In the genomic region with DNA sequence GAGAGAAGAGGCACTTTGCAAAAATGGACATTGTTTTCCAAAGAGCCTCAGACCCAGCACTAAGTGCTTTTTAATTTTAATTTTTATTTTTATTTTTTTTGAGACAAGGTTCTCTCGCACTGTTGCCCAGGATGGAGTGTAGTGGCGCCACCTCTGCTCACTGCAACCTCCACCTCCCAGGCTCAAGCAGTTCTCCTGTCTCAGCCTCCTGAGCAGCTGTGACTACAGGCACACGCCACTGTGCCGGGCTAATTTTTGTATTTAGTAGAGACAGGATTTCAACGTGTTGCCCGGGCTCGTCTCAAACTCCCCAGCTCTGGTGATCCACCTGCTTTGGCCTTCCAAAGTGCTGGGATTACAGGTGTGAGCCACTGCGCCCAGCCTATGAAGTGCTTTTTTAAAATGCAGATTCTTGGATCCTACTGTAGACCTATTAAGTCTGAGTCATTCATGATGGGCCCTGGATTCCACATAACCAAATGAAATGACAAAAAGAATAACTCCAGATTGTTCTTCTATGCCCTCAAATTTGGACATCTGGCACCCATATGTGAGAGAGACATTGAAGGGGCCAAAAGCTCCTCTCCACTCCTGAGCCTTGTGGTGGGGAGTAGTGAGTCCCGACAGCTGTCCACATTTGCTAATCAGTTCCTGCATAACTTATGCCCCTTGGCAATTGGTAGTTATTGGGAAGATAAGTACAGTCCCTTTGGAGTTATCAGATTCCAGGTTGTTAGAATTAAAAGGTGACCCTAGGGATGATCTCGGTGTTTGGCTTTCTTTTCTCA, we compare ENCODE assay signal across 12 cellular contexts. TPM values are rescaled to one million over a fixed set of nuclear protein-coding genes. Genes with fewer than 3 reads are reported as not detected.
A peak's percentile ranks its signal among the peaks of the same experiment; 100 is the strongest.
DNase-seq lines count a peak whose midpoint lies in the region; ATAC-seq and TF ChIP-seq lines count a peak whose summit lies in the region.
"Had no signal": no experiment of that assay in that cellular context is flagged by ENCODE, and none has a peak within 500 bp of the region (broad histone marks: within the 10 kb centered on the region; RNA-seq: fewer than 3 reads in every experiment).

No MANE protein-coding gene starts in this region.

- H2BK120ac ChIP-seq in H9 (ENCODE audit: low read depth, low read length, poor library complexity, severe bottlenecking): no peak overlapping the region

- H3K79me2 ChIP-seq in H9 (ENCODE audit: insufficient read depth, low read length): peaks cover 50% of the 10 kb centered on the region; the same call in 1 of the 2 replicates
- H3K79me2 ChIP-seq in SK-N-SH (ENCODE audit: insufficient read depth): peaks cover 84% of the 10 kb centered on the region

- CTCF ChIA-PET in A673 (lab: Charles Lee) (interaction anchor here (2.7 kb wide), 1 partner anchor 11 kb away, joined by 17 read pairs; no protein-coding TSS in a partner anchor), SK-N-SH (lab: Yijun Ruan, JAX) (interaction anchor here (0.9 to 3.8 kb wide), 7 partner anchors 11 to 149 kb away, joined by 3 to 61 read pairs (median 4); no protein-coding TSS in a partner anchor)

- peaks cover 59 to 61% of the 10 kb centered on the region in 2 experiments for H3K4me1 Mint-ChIP-seq in H9
- H3K4me1 Mint-ChIP-seq in activated CD4-positive, alpha-beta T cell treated with anti-CD3 and anti-CD28 coated beads, Interleukin-2, amount 10 ng/mL, durations not matched to agents 24 days and 14 days: peaks cover 33% of the 10 kb centered on the region

- peaks cover 6% of the 10 kb centered on the region for H3K79me1 ChIP-seq in H9 (ENCODE audit: insufficient read depth, low read depth, low read length, poor library complexity, severe bottlenecking)

- H3K36me3 Mint-ChIP-seq in H9 (ENCODE audit: insufficient read depth in 1 of 3, low read depth in 3 of 3): peaks cover 9 to 24% (median 15%) of the 10 kb centered on the region in 3 experiments; a peak in 6 of 7 replicates
- peaks cover 21% of the 10 kb centered on the region for H3K36me3 Mint-ChIP-seq in activated CD4-positive, alpha-beta T cell treated with anti-CD3 and anti-CD28 coated beads, Interleukin-2, amount 10 ng/mL, durations not matched to agents 24 days and 14 days (ENCODE audit: low read depth)

- H3K27me3 ChIP-seq in A673 (replicated peaks; ENCODE audit: insufficient read depth, low read depth, low read length, poor library complexity): no peaks in the 10 kb centered on the region
- H3K27me3 ChIP-seq in H9 (ENCODE audit: insufficient read depth, low read length): no peaks in the 10 kb centered on the region
- H3K27me3 ChIP-seq in SK-N-SH (ENCODE audit: insufficient read depth): no peaks in the 10 kb centered on the region

- H2BK12ac ChIP-seq in H9 (ENCODE audit: insufficient read length, low read depth, low read length): no peak overlapping the region

- peak overlapping the region; percentile 36 for H3K9ac ChIP-seq in H9 (ENCODE audit: extremely low read depth, insufficient read length, low read length)
- no peak overlapping the region for H3K9ac ChIP-seq in SK-N-SH

- no peak overlapping the region for H3K18ac ChIP-seq in H9 (ENCODE audit: insufficient read length, low read depth, low read length)

- no peaks in the 10 kb centered on the region; a peak in 1 of 5 replicates for H3K9me3 Mint-ChIP-seq in H9
- no peaks in the 10 kb centered on the region for H3K9me3 Mint-ChIP-seq in activated CD4-positive, alpha-beta T cell treated with anti-CD3 and anti-CD28 coated beads, Interleukin-2, amount 10 ng/mL, durations not matched to agents 24 days and 14 days
- H3K9me3 Mint-ChIP-seq: activated T-cell treated with anti-CD3 and anti-CD28 coated beads, Interleukin-2, amount 50 U/mL, for 72 hours; naive thymus-derived CD8-positive, alpha-beta T cell had no signal

- H3K9me3 ChIP-seq in A673 (ENCODE audit: low read depth, low read length, poor library complexity, severe bottlenecking): no peaks in the 10 kb centered on the region
- no peaks in the 10 kb centered on the region for H3K9me3 ChIP-seq in H9 (ENCODE audit: control insufficient read depth, low read depth, low read length)
- no peaks in the 10 kb centered on the region for H3K9me3 ChIP-seq in SK-N-SH

- H3K4ac ChIP-seq in H9 (ENCODE audit: low read depth, low read length): no peak overlapping the region

- no TSS peak for BruUV-seq in A673 (replicated peaks; lab: Mats Ljungman, UMichigan)

- no peak overlapping the region for H3K14ac ChIP-seq in H9 (ENCODE audit: insufficient read depth, low read length)

- no peak overlapping the region for H2AK5ac ChIP-seq in H9 (ENCODE audit: insufficient read length, low read length)

- H3F3A ChIP-seq in SK-N-SH (replicated peaks; ENCODE audit: insufficient read depth): peaks cover 12% of the 10 kb centered on the region

- DNase-seq in A673 (ENCODE audit: low spot score) (no peak), H9 (no peak), SK-N-SH (peak; percentile 83), fibroblast of the conjunctiva (ENCODE audit: low read depth) (peak; percentile 47), inferior parietal cortex (ENCODE audit: extremely low spot score) (no peak)
- DNase-seq in activated CD4-positive, alpha-beta T cell treated with anti-CD3 and anti-CD28 coated beads, Interleukin-2, amount 10 ng/mL, durations not matched to agents 24 days and 14 days: no peak
- DNase-seq in activated CD4-positive, alpha-beta T cell treated with anti-CD3 and anti-CD28 coated beads for 48 hours: no peak
- DNase-seq: activated T-cell treated with anti-CD3 and anti-CD28 coated beads, Interleukin-2, amount 50 U/mL, for 72 hours; AML-193; naive thymus-derived CD8-positive, alpha-beta T cell; stimulated activated CD4-positive, alpha-beta T cell treated with anti-CD3 and anti-CD28 coated beads, Interleukin-4, amount 100 ng/mL, for 4 hours had no signal

- H2AFZ ChIP-seq in H9 (ENCODE audit: low read length) (no peak overlapping the region), SK-N-SH (ENCODE audit: low read depth) (no peak overlapping the region)

- peak overlapping the region in 2 of 3 experiments; percentile 20 to 55; a peak in 2 of 7 replicates for H3K27ac Mint-ChIP-seq in H9
- no peak overlapping the region for H3K27ac Mint-ChIP-seq in activated CD4-positive, alpha-beta T cell treated with anti-CD3 and anti-CD28 coated beads, Interleukin-2, amount 10 ng/mL, durations not matched to agents 24 days and 14 days

- no peaks in the 10 kb centered on the region; the same call in 1 of the 2 replicates for H3K27me3 Mint-ChIP-seq in H9 (ENCODE audit: low read depth)
- H3K27me3 Mint-ChIP-seq in activated CD4-positive, alpha-beta T cell treated with anti-CD3 and anti-CD28 coated beads, Interleukin-2, amount 10 ng/mL, durations not matched to agents 24 days and 14 days: no peaks in the 10 kb centered on the region
- H3K27me3 Mint-ChIP-seq: naive thymus-derived CD8-positive, alpha-beta T cell had no signal

- no peak overlapping the region for H2BK20ac ChIP-seq in H9 (ENCODE audit: low read depth, low read length, poor library complexity, severe bottlenecking)

- peak overlapping the region; percentile 8 to 53; a peak in 4 of 5 replicates for H3K4me3 Mint-ChIP-seq in H9
- H3K4me3 Mint-ChIP-seq in activated CD4-positive, alpha-beta T cell treated with anti-CD3 and anti-CD28 coated beads, Interleukin-2, amount 10 ng/mL, durations not matched to agents 24 days and 14 days: no peak overlapping the region

- no peak for ATAC-seq in GM18873 (IDR thresholded peaks at IDR 0.05; ENCODE audit: low FRiP score, unreplicated experiment)
- ATAC-seq: activated T-cell treated with anti-CD3 and anti-CD28 coated beads, Interleukin-2, amount 50 U/mL, for 72 hours; naive thymus-derived CD8-positive, alpha-beta T cell had no signal

- no peaks in the 10 kb centered on the region for H3K36me3 ChIP-seq in A673 (ENCODE audit: insufficient read depth, low read length, poor library complexity, severe bottlenecking)
- no peaks in the 10 kb centered on the region for H3K36me3 ChIP-seq in SK-N-SH (replicated peaks in 1 of 2; ENCODE audit: control insufficient read depth in 1 of 2, insufficient read depth in 2 of 2, low read length in 1 of 2)

- H2BK15ac ChIP-seq in H9 (ENCODE audit: low read depth, low read length): no peak overlapping the region

- POLR2A ChIA-PET in A673 (lab: Charles Lee; ENCODE audit: low non-redundant PET): interaction anchor here (0.6 kb wide), 1 partner anchor 15 kb away, joined by 3 read pairs; no protein-coding TSS in a partner anchor
- POLR2A ChIA-PET in SK-N-SH (lab: Yijun Ruan, JAX): interaction anchor here (0.6 to 1.4 kb wide), 6 partner anchors 10 to 722 kb away, joined by 3 to 4 read pairs (median 3); no protein-coding TSS in a partner anchor

- H4K91ac ChIP-seq in H9 (ENCODE audit: insufficient read length, low read depth, low read length): no peak overlapping the region

- H3T11ph ChIP-seq in H9 (ENCODE audit: low read length): no peak overlapping the region

- peak; percentile 52 to 63; a peak in 2 of 4 replicates for TF ChIP-seq EP300 in SK-N-SH (IDR thresholded peaks at IDR 0.05; ENCODE audit: borderline replicate concordance in 1 of 2, low read depth in 1 of 2, low read length in 1 of 2)

- intact Hi-C loops in A673 (cut with micrococcal nuclease; ENCODE audit: unreplicated experiment): no loop called here
- intact Hi-C loops in activated CD4-positive, alpha-beta T cell treated with anti-CD3 and anti-CD28 coated beads, Interleukin-2, amount 10 ng/mL, durations not matched to agents 24 days and 14 days (cut with micrococcal nuclease): loop anchor here (10.0 kb wide), 3 partner anchors 636 to 1086 kb away; partner anchors contain the start of gene SLC7A11

- H4K5ac ChIP-seq in H9 (ENCODE audit: insufficient read length, low read depth, low read length): no peak overlapping the region

- no CpG with 5 or more reads among the region's 10 CpGs for WGBS in H9 (ENCODE audit: extremely low coverage, insufficient read length, low lambda C conversion rate)
- 18% methylated on average over 9 of the region's 10 CpGs for WGBS in SK-N-SH (ENCODE audit: low lambda C conversion rate)

- peak overlapping the region; percentile 4 for H3K27ac ChIP-seq in A673 (ENCODE audit: low read depth, low read length, poor library complexity, severe bottlenecking)
- no peak overlapping the region for H3K27ac ChIP-seq in H9 (ENCODE audit: insufficient read length, low read depth, low read length)
- peak overlapping the region; percentile 33 to 84; a peak in 3 of 4 replicates for H3K27ac ChIP-seq in SK-N-SH (ENCODE audit: low read depth in 2 of 2, low read length in 1 of 2)

- no peak overlapping the region for H3K23ac ChIP-seq in H9 (ENCODE audit: insufficient read length, low read depth, low read length)

- peak overlapping the region; percentile 47 for H3K4me2 ChIP-seq in H9 (ENCODE audit: insufficient read depth, insufficient read length, low read length)
- H3K4me2 ChIP-seq in SK-N-SH: peak overlapping the region; percentile 60

- H2BK5ac ChIP-seq in H9 (ENCODE audit: insufficient read length, low read length): no peak overlapping the region

- no peak overlapping the region for H3K56ac ChIP-seq in H9 (ENCODE audit: insufficient read length, low read depth, low read length)

- no peak overlapping the region for H4K8ac ChIP-seq in H9 (replicated peaks; ENCODE audit: insufficient read length, low read depth, low read length)

- TF ChIP-seq RAD21 in SK-N-SH (IDR thresholded peaks at IDR 0.05; ENCODE audit: low read length): no peak

- peaks cover 4% of the 10 kb centered on the region for H3K23me2 ChIP-seq in H9 (ENCODE audit: insufficient read length, low read depth, low read length, poor library complexity, severe bottlenecking)

- H3K4me1 ChIP-seq in A673 (ENCODE audit: insufficient read depth, low read length, poor library complexity, severe bottlenecking) (peaks cover 41% of the 10 kb centered on the region), H9 (ENCODE audit: insufficient read depth, low read length) (peaks cover 8% of the 10 kb centered on the region; the same call in 1 of the 2 replicates), SK-N-SH (ENCODE audit: control insufficient read depth in 1 of 2, insufficient read depth in 2 of 2, low read depth in 1 of 2, low read length in 1 of 2) (peaks cover 27 to 30% of the 10 kb centered on the region in 2 experiments; a peak in 3 of 4 replicates)

- H3K9me2 ChIP-seq in SK-N-SH: no peaks in the 10 kb centered on the region

- H3K4me3 ChIP-seq in A673 (ENCODE audit: low read depth, low read length, poor library complexity, severe bottlenecking) (no peak overlapping the region), SK-N-SH (ENCODE audit: low read depth in 2 of 2, low read length in 1 of 2) (peak overlapping the region in 1 of 2 experiments; percentile 41; a peak in 1 of 4 replicates)

- H4K20me1 ChIP-seq in H9 (ENCODE audit: control insufficient read depth, insufficient read depth, insufficient read length): no peaks in the 10 kb centered on the region
- peaks cover 59% of the 10 kb centered on the region for H4K20me1 ChIP-seq in SK-N-SH (ENCODE audit: insufficient read depth)

- TF ChIP-seq CTCF in A673 (conservative IDR thresholded peaks at IDR 0.05; ENCODE audit: low read depth, low read length) (no peak), H9 (conservative IDR thresholded peaks at IDR 0.05) (peak; percentile 29; the same call in 1 of the 3 replicates), SK-N-SH (IDR thresholded peaks at IDR 0.05) (no peak)

RNA-seq across cellular contexts. Expression of gene NOCT, which starts 3.6 kb away (rescaled TPM):
- total RNA-seq in A673 (2021) (20.5 and 27.6 TPM in 2 replicates), H9 (2021) (36.3 and 37.3 TPM in 2 replicates)
- polyA plus RNA-seq in SK-N-SH (2012; rRNA removed): 3.8 TPM in 2 replicates
- polyA plus RNA-seq in SK-N-SH (2012; cell fraction: cytosol; rRNA removed): 2.5 and 2.9 TPM in 2 replicates
- polyA plus RNA-seq in SK-N-SH (2012; cell fraction: nucleus; rRNA removed): 5.5 and 5.8 TPM in 2 replicates
- total RNA-seq in activated CD4-positive, alpha-beta T cell treated with anti-CD3 and anti-CD28 coated beads, Interleukin-2, amount 10 ng/mL, durations not matched to agents 24 days and 14 days: 21.3 and 25.3 TPM in 2 replicates

Comparison
In these comparisons a context has a peak if more than half of its experiments do, and no peak if none do; other contexts are left out.
1. DNase-seq: peak in SK-N-SH (single experiment) and fibroblast of the conjunctiva (single experiment); none in A673 (single experiment), H9 (single experiment), inferior parietal cortex (single experiment), activated CD4-positive, alpha-beta T cell treated with anti-CD3 and anti-CD28 coated beads, Interleukin-2, amount 10 ng/mL, durations not matched to agents 24 days and 14 days (single experiment) and activated CD4-positive, alpha-beta T cell treated with anti-CD3 and anti-CD28 coated beads for 48 hours (single experiment).